6 cellular contexts compared by ENCODE assay signal in genomic region chrY:16097325-16097724, GRCh38.
"Had no signal": no experiment of that assay in that cellular context is flagged by ENCODE, and none has a peak within 500 bp of the region (broad histone marks: within the 10 kb centered on the region; RNA-seq: fewer than 3 reads in every experiment).

No MANE protein-coding gene starts in this region.

- H3K4me3 ChIP-seq: GM23338, K562 had no signal

- H3K4me2 ChIP-seq: GM23338 had no signal

- H2AFZ ChIP-seq: GM23338 had no signal

- ATAC-seq: GM23338, K562 had no signal

- DNase-seq: H9, HCEC 1CT, IMR-90, KG1 had no signal
